Comparison of ENCODE assay signal across 15 cellular contexts in genomic region chr3:53259427-53260259, GRCh38. TPM values are rescaled to one million over a fixed set of nuclear protein-coding genes. Genes with fewer than 3 reads are reported as not detected.
A peak's percentile ranks its signal among the peaks of the same experiment; 100 is the strongest.
DNase-seq lines count a peak whose midpoint lies in the region; ATAC-seq and TF ChIP-seq lines count a peak whose summit lies in the region.
"Had no signal": no experiment of that assay in that cellular context is flagged by ENCODE, and none has a peak within 500 bp of the region (broad histone marks: within the 10 kb centered on the region; RNA-seq: fewer than 3 reads in every experiment).

No MANE protein-coding gene starts in this region.

- no peaks in the 10 kb centered on the region for H3K36me3 Mint-ChIP-seq in neural progenitor cell
- no peaks in the 10 kb centered on the region for H3K36me3 Mint-ChIP-seq in natural killer cell
- H3K36me3 Mint-ChIP-seq: natural killer cell treated with Interleukin-12 subunit alpha and Interleukin-12 subunit beta and Interleukin-15 and Interleukin-18, amount 100 ng/mL, for 72 hours had no signal

- peaks cover 41% of the 10 kb centered on the region for H3F3A ChIP-seq in neural progenitor cell (ENCODE audit: low read depth)

- H3K27ac ChIP-seq in neural progenitor cell (no peak overlapping the region), Peyer's patch (no peak overlapping the region)
- H3K27ac ChIP-seq: uterus had no signal

- no peaks in the 10 kb centered on the region for H3K27me3 ChIP-seq in neural progenitor cell
- H3K27me3 ChIP-seq in Peyer's patch, result no peaks in the 10 kb centered on the region
- H3K27me3 ChIP-seq: uterus had no signal

- H3K4me3 Mint-ChIP-seq in neural progenitor cell (peak overlapping the region; percentile 14), natural killer cell (no peak overlapping the region)
- H3K4me3 Mint-ChIP-seq: natural killer cell treated with Interleukin-12 subunit alpha and Interleukin-12 subunit beta and Interleukin-15 and Interleukin-18, amount 100 ng/mL, for 72 hours had no signal

- H3K27ac Mint-ChIP-seq in neural progenitor cell (peak overlapping the region; percentile 94), natural killer cell (no peak overlapping the region)
- H3K27ac Mint-ChIP-seq: natural killer cell treated with Interleukin-12 subunit alpha and Interleukin-12 subunit beta and Interleukin-15 and Interleukin-18, amount 100 ng/mL, for 72 hours had no signal

- H3K9ac ChIP-seq in neural progenitor cell, result no peak overlapping the region

- peak overlapping the region; percentile 45 for H3K4me2 ChIP-seq in neural progenitor cell

- no peak overlapping the region for H3K4me3 ChIP-seq in neural progenitor cell
- H3K4me3 ChIP-seq in Peyer's patch, result no peak overlapping the region
- H3K4me3 ChIP-seq: GM12878, uterus had no signal

- H3K9me3 Mint-ChIP-seq in neural progenitor cell, result no peaks in the 10 kb centered on the region
- no peaks in the 10 kb centered on the region for H3K9me3 Mint-ChIP-seq in natural killer cell
- H3K9me3 Mint-ChIP-seq: natural killer cell treated with Interleukin-12 subunit alpha and Interleukin-12 subunit beta and Interleukin-15 and Interleukin-18, amount 100 ng/mL, for 72 hours had no signal

- peak; percentile 62 for DNase-seq in Ammon's horn (ENCODE audit: low spot score)
- peak; percentile 2 for DNase-seq in NCI-H82 treated with DMSO at 0.1 percent for 48 hours (lab: John Stamatoyannopoulos, UW; ENCODE audit: unreplicated experiment)
- peak; percentile 65 for DNase-seq in foreskin melanocyte
- DNase-seq in neural progenitor cell (ENCODE audit: low spot score), result no peak
- DNase-seq in natural killer cell, result no peak
- no peak for DNase-seq in Peyer's patch
- DNase-seq in OCI-M1 (lab: John Stamatoyannopoulos, UW), result no peak
- DNase-seq: activated CD4-positive, alpha-beta T cell treated with anti-CD3 and anti-CD28 coated beads for 4 hours; kidney glomerular epithelial cell; NCI-H187 treated with DMSO at 0.1 percent for 48 hours; T-helper 1 cell; uterus had no signal

- intact Hi-C loops in natural killer cell (cut with micrococcal nuclease), result no loop called here

- no peak for TF ChIP-seq POLR2A in Peyer's patch (IDR thresholded peaks at IDR 0.05)

- no peak for TF ChIP-seq CTCF in neural progenitor cell (IDR thresholded peaks at IDR 0.05)
- no peak for TF ChIP-seq CTCF in natural killer cell (IDR thresholded peaks at IDR 0.05)
- TF ChIP-seq CTCF in Peyer's patch (IDR thresholded peaks at IDR 0.05), result no peak

- H3K36me3 ChIP-seq in neural progenitor cell (no peaks in the 10 kb centered on the region), Peyer's patch (no peaks in the 10 kb centered on the region)
- H3K36me3 ChIP-seq: uterus had no signal

- H3K4me1 Mint-ChIP-seq in neural progenitor cell, result peaks cover 32% of the 10 kb centered on the region
- H3K4me1 Mint-ChIP-seq in natural killer cell, result peaks cover 0 to 6% of the 10 kb centered on the region in 2 donors

- H2AFZ ChIP-seq in neural progenitor cell (replicated peaks), result peak overlapping the region; percentile 87

- H3K27me3 Mint-ChIP-seq in neural progenitor cell (ENCODE audit: insufficient read depth, low read depth) (peaks cover 11% of the 10 kb centered on the region), natural killer cell (ENCODE audit: low read depth in 2 of 2) (no peaks in the 10 kb centered on the region)
- H3K27me3 Mint-ChIP-seq: natural killer cell treated with Interleukin-12 subunit alpha and Interleukin-12 subunit beta and Interleukin-15 and Interleukin-18, amount 100 ng/mL, for 72 hours had no signal

- H3K9me3 ChIP-seq in neural progenitor cell (ENCODE audit: low read depth), result no peaks in the 10 kb centered on the region
- H3K9me3 ChIP-seq in Peyer's patch, result no peaks in the 10 kb centered on the region
- H3K9me3 ChIP-seq: uterus had no signal

- no peak for ATAC-seq in natural killer cell
- ATAC-seq in HG03108 (IDR thresholded peaks at IDR 0.05; ENCODE audit: unreplicated experiment), result no peak
- ATAC-seq: GM12878; natural killer cell treated with Interleukin-12 subunit alpha and Interleukin-12 subunit beta and Interleukin-15 and Interleukin-18, amount 100 ng/mL, for 72 hours had no signal

- peaks cover 14% of the 10 kb centered on the region for H3K79me2 ChIP-seq in neural progenitor cell (ENCODE audit: low read depth)

- H3K4me1 ChIP-seq in neural progenitor cell (peaks cover 22% of the 10 kb centered on the region), Peyer's patch (peaks cover 0 to under 1% (median 0%) of the 10 kb centered on the region in 4 donors)
- H3K4me1 ChIP-seq: uterus had no signal

- H4K20me1 ChIP-seq in neural progenitor cell (ENCODE audit: low read depth), result peaks cover 1% of the 10 kb centered on the region

RNA-seq across cellular contexts. Expression of gene TKT, which starts 3.8 kb away (rescaled TPM):
- total RNA-seq in neural progenitor cell (ENCODE audit: low replicate concordance), result 292 and 555 TPM in 2 replicates
- total RNA-seq in natural killer cell, result 100 to 1,000 TPM in 2 of 3 donors, 10 to 100 TPM in 1; 82.9 to 126 (median 107) TPM
- 100 to 1,000 TPM; 130 to 171 (median 145) TPM for total RNA-seq in Peyer's patch

Comparison
In these comparisons a context has a peak if more than half of its experiments do, and no peak if none do; other contexts are left out.
1. DNase-seq: peak in Ammon's horn (single experiment), NCI-H82 treated with DMSO at 0.1 percent for 48 hours (single experiment) and foreskin melanocyte (single experiment); none in neural progenitor cell (single experiment), natural killer cell (single experiment), Peyer's patch (0 of 3) and OCI-M1 (single experiment).